11 cellular contexts compared by ENCODE assay signal in genomic region chr22:26547426-26547825, GRCh38. TPM values are rescaled to one million over a fixed set of nuclear protein-coding genes. Genes with fewer than 3 reads are reported as not detected.
DNase-seq lines count a peak whose midpoint lies in the region; ATAC-seq and TF ChIP-seq lines count a peak whose summit lies in the region.
"Had no signal": no experiment of that assay in that cellular context is flagged by ENCODE, and none has a peak within 500 bp of the region (broad histone marks: within the 10 kb centered on the region; RNA-seq: fewer than 3 reads in every experiment).

No MANE protein-coding gene starts in this region.

- no peak for TF ChIP-seq CTCF in NB4 (IDR thresholded peaks at IDR 0.05; ENCODE audit: low read depth, low read length)
- no peak for TF ChIP-seq CTCF in Calu3 (IDR thresholded peaks at IDR 0.05; ENCODE audit: unreplicated experiment)
- no peak for TF ChIP-seq CTCF in endothelial cell (IDR thresholded peaks at IDR 0.05; ENCODE audit: unreplicated experiment)
- no peak for TF ChIP-seq CTCF in transverse colon (IDR thresholded peaks at IDR 0.05)

- TF ChIP-seq POLR2A in NB4 (IDR thresholded peaks at IDR 0.05; ENCODE audit: extremely low read depth, insufficient read length): no peak
- TF ChIP-seq POLR2A in transverse colon (IDR thresholded peaks at IDR 0.05): no peak

- H3K27ac Mint-ChIP-seq in activated naive CD8-positive, alpha-beta T cell treated with anti-CD3 and anti-CD28 coated beads, Interleukin-2, amount 50 U/mL, for 24 hours: peak overlapping the region; percentile 82
- H3K27ac Mint-ChIP-seq in Calu3 (ENCODE audit: unreplicated experiment) (no peak overlapping the region), endothelial cell (ENCODE audit: unreplicated experiment) (no peak overlapping the region)

- H3K27ac ChIP-seq in GM23248: no peak overlapping the region
- H3K27ac ChIP-seq in transverse colon: no peak overlapping the region

- peaks cover 33% of the 10 kb centered on the region for H3K79me2 ChIP-seq in GM23248 (ENCODE audit: insufficient read depth)

- no peak overlapping the region for H3K4me3 ChIP-seq in GM23248
- H3K4me3 ChIP-seq in NB4 (ENCODE audit: low read depth, low read length): no peak overlapping the region
- H3K4me3 ChIP-seq in transverse colon: no peak overlapping the region

- peaks cover 26% of the 10 kb centered on the region for H3K4me1 ChIP-seq in GM23248 (ENCODE audit: insufficient read depth)
- H3K4me1 ChIP-seq in transverse colon: no peaks in the 10 kb centered on the region

- H3K36me3 Mint-ChIP-seq in activated naive CD8-positive, alpha-beta T cell treated with anti-CD3 and anti-CD28 coated beads, Interleukin-2, amount 50 U/mL, for 24 hours (ENCODE audit: low read depth): peaks cover 21% of the 10 kb centered on the region
- H3K36me3 Mint-ChIP-seq in Calu3 (ENCODE audit: insufficient read depth, unreplicated experiment): no peaks in the 10 kb centered on the region
- peaks cover 6% of the 10 kb centered on the region for H3K36me3 Mint-ChIP-seq in endothelial cell (ENCODE audit: low read depth, unreplicated experiment)

- ATAC-seq in activated naive CD8-positive, alpha-beta T cell treated with anti-CD3 and anti-CD28 coated beads, Interleukin-2, amount 50 U/mL, for 24 hours: peak; percentile 70

- 78 to 87% methylated on average over 7 of the region's 7 CpGs for WGBS in GM23248 (ENCODE audit: low coverage in 1 of 2, low lambda C conversion rate in 2 of 2, missing lambda C conversion rate in 2 of 2), 2 experiments
- WGBS in transverse colon (ENCODE audit: low coverage in 1 of 2), 2 donors: 64 to 83% methylated on average over 7 of the region's 7 CpGs

- H3K9ac ChIP-seq in GM23248: no peak overlapping the region

- peak; percentile 14 for DNase-seq in GM23248
- DNase-seq in NB4 (ENCODE audit: low read depth): peak; percentile 48
- peak; percentile 35 for DNase-seq in activated naive CD8-positive, alpha-beta T cell treated with anti-CD3 and anti-CD28 coated beads, Interleukin-2, amount 50 U/mL, for 24 hours
- DNase-seq in stimulated activated CD4-positive, alpha-beta T cell treated with anti-CD3 and anti-CD28 coated beads, Interleukin-4, amount 100 ng/mL, for 1 hour: peak; percentile 19
- DNase-seq in Calu3: no peak
- no peak for DNase-seq in endothelial cell (ENCODE audit: low spot score)
- no peak for DNase-seq in transverse colon
- no peak for DNase-seq in mucosa of gallbladder (ENCODE audit: low spot score)
- DNase-seq: DMS153, naive B cell, NCI-H526 treated with DMSO at 0.1 percent for 48 hours had no signal

- H3K36me3 ChIP-seq in GM23248 (ENCODE audit: low read depth) (no peaks in the 10 kb centered on the region), transverse colon (no peaks in the 10 kb centered on the region)

- no peak for TF ChIP-seq EP300 in transverse colon (IDR thresholded peaks at IDR 0.05; ENCODE audit: low read depth)

- H3K27me3 Mint-ChIP-seq in activated naive CD8-positive, alpha-beta T cell treated with anti-CD3 and anti-CD28 coated beads, Interleukin-2, amount 50 U/mL, for 24 hours: no peaks in the 10 kb centered on the region
- no peaks in the 10 kb centered on the region for H3K27me3 Mint-ChIP-seq in Calu3 (ENCODE audit: unreplicated experiment)
- peaks cover 1% of the 10 kb centered on the region for H3K27me3 Mint-ChIP-seq in endothelial cell (ENCODE audit: unreplicated experiment)
- H3K27me3 Mint-ChIP-seq: naive B cell had no signal

- peaks cover 43% of the 10 kb centered on the region for H3K4me1 Mint-ChIP-seq in activated naive CD8-positive, alpha-beta T cell treated with anti-CD3 and anti-CD28 coated beads, Interleukin-2, amount 50 U/mL, for 24 hours
- H3K4me1 Mint-ChIP-seq in Calu3 (ENCODE audit: low read depth, unreplicated experiment): no peaks in the 10 kb centered on the region
- H3K4me1 Mint-ChIP-seq in endothelial cell (ENCODE audit: unreplicated experiment): peaks cover 4% of the 10 kb centered on the region

- H3K9me3 ChIP-seq in GM23248 (ENCODE audit: low read depth) (no peaks in the 10 kb centered on the region), transverse colon (no peaks in the 10 kb centered on the region)

- no TSS peak for BruUV-seq in Calu3 (replicated peaks; lab: Mats Ljungman, UMichigan)

- H4K20me1 ChIP-seq in GM23248 (ENCODE audit: insufficient read depth): no peaks in the 10 kb centered on the region

- H3K9me2 ChIP-seq in GM23248 (ENCODE audit: insufficient read depth): no peaks in the 10 kb centered on the region

- H3F3A ChIP-seq in GM23248 (ENCODE audit: insufficient read depth): peaks cover 16% of the 10 kb centered on the region

- in situ Hi-C loops in GM23248 (cut with MboI) (no loop called here), transverse colon (cut with MboI; ENCODE audit: low pct_ligation_motif_present in 1 of 4, low pct_unique_long_range_greater_than_20kb in 1 of 4, low sequenced_read_pairs in 3 of 4) (no loop called here)

- intact Hi-C loops in Calu3 (cut with micrococcal nuclease; ENCODE audit: unreplicated experiment): no loop called here
- intact Hi-C loops in transverse colon (cut with DNase I; ENCODE audit: low total_unique reads): no loop called here

- H3K4me2 ChIP-seq in GM23248 (ENCODE audit: unreplicated experiment): no peak overlapping the region

- H3K4me3 Mint-ChIP-seq in activated naive CD8-positive, alpha-beta T cell treated with anti-CD3 and anti-CD28 coated beads, Interleukin-2, amount 50 U/mL, for 24 hours: no peak overlapping the region
- H3K4me3 Mint-ChIP-seq in Calu3 (ENCODE audit: low read depth, unreplicated experiment): no peak overlapping the region
- no peak overlapping the region for H3K4me3 Mint-ChIP-seq in endothelial cell (ENCODE audit: unreplicated experiment)

- CTCF ChIA-PET in Calu3 (lab: Charles Lee): no interaction called here

- H3K9me3 Mint-ChIP-seq in activated naive CD8-positive, alpha-beta T cell treated with anti-CD3 and anti-CD28 coated beads, Interleukin-2, amount 50 U/mL, for 24 hours: peaks cover 4% of the 10 kb centered on the region
- H3K9me3 Mint-ChIP-seq in Calu3 (ENCODE audit: low read depth, unreplicated experiment): no peaks in the 10 kb centered on the region
- no peaks in the 10 kb centered on the region for H3K9me3 Mint-ChIP-seq in endothelial cell (ENCODE audit: unreplicated experiment)
- H3K9me3 Mint-ChIP-seq: naive B cell had no signal

- H2AFZ ChIP-seq in GM23248: no peak overlapping the region

- H3K27me3 ChIP-seq in GM23248 (replicated peaks; ENCODE audit: insufficient read depth) (no peaks in the 10 kb centered on the region), transverse colon (no peaks in the 10 kb centered on the region)

RNA-seq across cellular contexts. Expression of gene TFIP11, which starts 35.2 kb away (rescaled TPM):
- 30.1 and 41.9 TPM in 2 replicates for total RNA-seq in GM23248 (2014; rRNA removed; shearing (Covaris generic))
- 22.5 and 23.1 TPM in 2 replicates for polyA plus RNA-seq in GM23248 (2016; fragmentation: Nextera tagmentation; extraction: Ambion mirVana)
- 39.8 and 40.8 TPM in 2 replicates for total RNA-seq in Calu3 (2022)
- total RNA-seq in endothelial cell (ENCODE audit: unreplicated experiment): 38.6 TPM
- 10 to 100 TPM in 3 of 4 donors, 1 to 10 TPM in 1; 5.2 to 33.7 (median 31.1) TPM for total RNA-seq in transverse colon
- total RNA-seq in mucosa of gallbladder: 34.2 TPM

RNA-seq across cellular contexts. Expression of gene TPST2, which starts 42.5 kb away (rescaled TPM):
- total RNA-seq in GM23248 (2014; rRNA removed; shearing (Covaris generic)): 38.7 and 58.3 TPM in 2 replicates
- polyA plus RNA-seq in GM23248 (2016; fragmentation: Nextera tagmentation; extraction: Ambion mirVana): 34.1 and 35.1 TPM in 2 replicates
- total RNA-seq in Calu3 (2022): 11.4 and 11.8 TPM in 2 replicates
- total RNA-seq in endothelial cell (ENCODE audit: unreplicated experiment): 59.3 TPM
- 10 to 100 TPM; 14.3 to 35.6 (median 26.8) TPM for total RNA-seq in transverse colon
- 56.0 TPM for total RNA-seq in mucosa of gallbladder

Comparison
In these comparisons a context has a peak if more than half of its experiments do, and no peak if none do; other contexts are left out.
1. DNase-seq: peak in GM23248 (single experiment), NB4 (single experiment), activated naive CD8-positive, alpha-beta T cell treated with anti-CD3 and anti-CD28 coated beads, Interleukin-2, amount 50 U/mL, for 24 hours (single experiment) and stimulated activated CD4-positive, alpha-beta T cell treated with anti-CD3 and anti-CD28 coated beads, Interleukin-4, amount 100 ng/mL, for 1 hour (single experiment); none in Calu3 (single experiment), endothelial cell (single experiment), transverse colon (single experiment) and mucosa of gallbladder (single experiment).